Comparison of ENCODE assay signal across 1 cellular context in the genomic region with DNA sequence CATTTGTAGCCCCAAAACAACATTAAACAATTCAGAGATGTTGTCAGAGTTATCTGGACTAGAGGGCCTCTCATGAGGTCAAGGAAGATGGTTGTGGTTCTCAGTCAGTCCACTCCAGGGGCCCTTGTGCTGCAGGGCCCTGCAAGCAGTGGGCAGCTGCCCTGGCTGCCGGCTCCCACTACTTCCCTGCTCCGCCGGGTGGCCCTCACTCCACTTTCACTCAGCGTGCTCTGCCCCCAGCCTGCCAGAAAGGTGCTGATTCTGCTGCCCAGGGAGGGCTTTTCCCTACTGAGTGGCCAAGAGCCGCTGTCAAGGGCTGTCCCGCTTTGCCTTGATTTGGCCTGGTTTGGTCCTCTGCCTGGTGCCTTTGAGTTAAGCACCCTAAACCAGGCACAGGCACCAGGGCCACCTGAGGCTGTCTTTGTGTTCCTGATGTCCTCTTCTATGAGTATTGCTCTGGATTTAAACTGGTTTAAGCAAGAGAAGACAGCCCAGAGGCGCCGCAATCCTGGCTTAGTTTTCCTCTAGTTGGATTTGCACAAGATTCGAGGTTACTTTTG.
TF ChIP-seq lines count a peak whose summit lies in the region.

No MANE protein-coding gene starts in this region.

TF ChIP-seq in WTC11, 78 proteins besides CTCF, POLR2A, EP300 and RAD21 (continued from another document):
- TF ChIP-seq, protein P1, sequence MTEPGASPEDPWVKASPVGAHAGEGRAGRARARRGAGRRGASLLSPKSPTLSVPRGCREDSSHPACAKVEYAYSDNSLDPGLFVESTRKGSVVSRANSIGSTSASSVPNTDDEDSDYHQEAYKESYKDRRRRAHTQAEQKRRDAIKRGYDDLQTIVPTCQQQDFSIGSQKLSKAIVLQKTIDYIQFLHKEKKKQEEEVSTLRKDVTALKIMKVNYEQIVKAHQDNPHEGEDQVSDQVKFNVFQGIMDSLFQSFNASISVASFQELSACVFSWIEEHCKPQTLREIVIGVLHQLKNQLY (CRISPR knock-in tag; IDR thresholded peaks at IDR 0.05), result no peak
